Comparison of ENCODE assay signal across 9 cellular contexts in genomic region chr1:222897527-222898190, GRCh38.
DNase-seq lines count a peak whose midpoint lies in the region; ATAC-seq, FAIRE-seq and TF ChIP-seq lines count a peak whose summit lies in the region.
"Had no signal": no experiment of that assay in that cellular context is flagged by ENCODE, and none has a peak within 500 bp of the region (broad histone marks: within the 10 kb centered on the region; RNA-seq: fewer than 3 reads in every experiment).

No MANE protein-coding gene starts in this region.

- intact Hi-C loops in pancreas (cut with DNase I) = no loop called here

- TF ChIP-seq CTCF in epithelial cell of proximal tubule (conservative IDR thresholded peaks at IDR 0.05; ENCODE audit: low read depth, low read length) (no peak), pancreas (IDR thresholded peaks at IDR 0.05) (no peak)

- 38 to 56% methylated on average over 4 of the region's 4 CpGs for WGBS in pancreas, 2 donors

- FAIRE-seq in pancreas (lab: Jason Lieb, UNC) = peak; percentile 97

- H3K36me3 ChIP-seq in CD8-positive, alpha-beta memory T cell (ENCODE audit: insufficient read depth, low read length) = no peaks in the 10 kb centered on the region
- H3K36me3 ChIP-seq in pancreas = no peaks in the 10 kb centered on the region

- no peak overlapping the region for H3K4me3 ChIP-seq in CD8-positive, alpha-beta memory T cell (ENCODE audit: low read length)
- H3K4me3 ChIP-seq in epithelial cell of proximal tubule (ENCODE audit: low read depth, low read length) (peak overlapping the region; percentile 9), pancreas (peak overlapping the region in 1 of 4 donors; percentile 14)

- no peaks in the 10 kb centered on the region for H3K9me3 ChIP-seq in CD8-positive, alpha-beta memory T cell (ENCODE audit: low read length)
- H3K9me3 ChIP-seq in pancreas = no peaks in the 10 kb centered on the region

- CTCF ChIA-PET in CD8-positive, alpha-beta memory T cell (lab: Charles Lee) = no interaction called here

- peaks cover 4 to 20% (median 5%) of the 10 kb centered on the region in 3 donors for H3K36me3 Mint-ChIP-seq in CD8-positive, alpha-beta memory T cell

- no peaks in the 10 kb centered on the region for H3K4me1 ChIP-seq in CD8-positive, alpha-beta memory T cell (ENCODE audit: insufficient read depth, low read length)
- peaks cover 0 to 10% (median 6%) of the 10 kb centered on the region in 3 donors for H3K4me1 ChIP-seq in pancreas

- DNase-seq in CD8-positive, alpha-beta memory T cell = no peak
- DNase-seq in OCI-M1 (lab: John Stamatoyannopoulos, UW) = peak; percentile 65
- DNase-seq in epithelial cell of proximal tubule (ENCODE audit: low read depth) = no peak
- DNase-seq in pancreas = no peak
- DNase-seq in D341Med (ENCODE audit: low spot score) = no peak
- no peak for DNase-seq in NAMALWA (ENCODE audit: low spot score)
- DNase-seq in germinal center (ENCODE audit: low spot score) = no peak
- DNase-seq in HPDE6-E6E7 (ENCODE audit: extremely low spot score) = no peak
- DNase-seq: occipital lobe had no signal

- peak in 2 of 4 donors; percentile 59 to 72 for ATAC-seq in pancreas

- peak overlapping the region in 4 of 7 donors; percentile 29 to 60 (median 54) for H3K4me3 Mint-ChIP-seq in CD8-positive, alpha-beta memory T cell

- no peaks in the 10 kb centered on the region for H3K27me3 Mint-ChIP-seq in CD8-positive, alpha-beta memory T cell

- H3K9me3 Mint-ChIP-seq in CD8-positive, alpha-beta memory T cell = peaks cover 2 to 5% (median 3%) of the 10 kb centered on the region in 5 donors

- no peaks in the 10 kb centered on the region for H3K27me3 ChIP-seq in CD8-positive, alpha-beta memory T cell (ENCODE audit: insufficient read depth, low read length, poor library complexity, severe bottlenecking)
- no peaks in the 10 kb centered on the region for H3K27me3 ChIP-seq in pancreas

- POLR2A ChIA-PET in CD8-positive, alpha-beta memory T cell (lab: Charles Lee) = no interaction called here

- H3K27ac ChIP-seq in CD8-positive, alpha-beta memory T cell (ENCODE audit: low read depth, low read length) = no peak overlapping the region
- H3K27ac ChIP-seq in pancreas = no peak overlapping the region

- peaks cover 13 to 20% (median 20%) of the 10 kb centered on the region in 3 donors for H3K4me1 Mint-ChIP-seq in CD8-positive, alpha-beta memory T cell

- H3K27ac Mint-ChIP-seq in CD8-positive, alpha-beta memory T cell = peak overlapping the region in 4 of 8 donors; percentile 36 to 75 (median 53)
